Comparison of ENCODE assay signal across 1 cellular context in genomic region chr6:142645663-142646062, GRCh38.
TF ChIP-seq lines count a peak whose summit lies in the region.

No MANE protein-coding gene starts in this region.

TF ChIP-seq in WTC11, 78 proteins besides CTCF, POLR2A, EP300 and RAD21:
- no peak for TF ChIP-seq ZSCAN18 (CRISPR knock-in tag; IDR thresholded peaks at IDR 0.05)
- TF ChIP-seq GTF2I (CRISPR knock-in tag; conservative IDR thresholded peaks at IDR 0.05): 0 out of 2 replicates have a peak, but pooled peaks have one; percentile 56
- TF ChIP-seq CREB1 (CRISPR knock-in tag; IDR thresholded peaks at IDR 0.05): no peak
- TF ChIP-seq E2F1 (CRISPR knock-in tag; IDR thresholded peaks at IDR 0.05): no peak
TF ChIP-seq in WTC11: peak in this region for 1.
